In the genomic region with DNA sequence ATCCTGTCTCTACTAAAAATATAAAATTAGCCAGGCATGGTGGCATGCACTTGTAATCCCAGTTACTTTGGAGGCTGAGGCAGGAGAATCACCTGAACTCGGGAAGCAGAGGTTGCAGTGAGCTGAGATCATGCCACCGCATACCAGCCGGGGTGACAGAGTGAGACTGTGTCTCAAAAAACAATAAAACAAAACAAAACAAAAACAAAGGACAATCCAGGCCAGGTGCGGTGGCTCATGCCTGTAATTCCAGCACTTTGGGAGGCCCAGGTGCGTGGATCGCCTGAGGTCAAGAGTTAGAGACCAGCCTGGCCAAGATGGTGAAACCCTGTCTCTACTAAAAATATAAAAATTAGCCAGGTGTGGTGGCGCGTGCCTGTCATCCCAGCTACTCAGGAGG, we compare ENCODE assay signal across 1 cellular context. TPM values are rescaled to one million over a fixed set of nuclear protein-coding genes. Genes with fewer than 3 reads are reported as not detected.
"Had no signal": no experiment of that assay in that cellular context is flagged by ENCODE, and none has a peak within 500 bp of the region (broad histone marks: within the 10 kb centered on the region; RNA-seq: fewer than 3 reads in every experiment).

No MANE protein-coding gene starts in this region.

RNA-seq across cellular contexts. Expression of gene LIPG, which starts 49.0 kb away (rescaled TPM):
- total RNA-seq: activated T-helper 17 cell treated with anti-CD3 and anti-CD28 coated beads, Interleukin-2, amount 50 U/mL, for 72 hours had no signal
